Comparison of ENCODE assay signal across 8 cellular contexts in the genomic region with DNA sequence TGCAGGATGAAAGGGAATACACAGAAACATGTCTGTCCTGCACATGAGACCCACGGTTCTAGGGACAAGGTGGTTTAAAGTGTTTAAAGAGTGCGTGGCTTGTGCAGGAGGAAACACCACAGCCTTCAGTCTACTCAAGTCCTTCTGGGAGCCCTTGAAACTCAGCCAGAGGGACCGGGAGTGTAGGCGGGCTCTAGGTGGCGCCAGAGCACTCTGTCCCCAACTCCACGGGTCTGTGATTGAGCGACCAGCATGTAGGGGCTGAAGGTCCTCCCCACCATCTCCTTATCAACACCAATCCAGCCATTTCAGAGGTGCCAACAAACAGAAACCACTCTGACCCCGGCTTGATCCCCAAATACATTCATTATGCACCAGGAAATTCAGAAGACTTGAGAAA.
DNase-seq lines count a peak whose midpoint lies in the region; ATAC-seq and TF ChIP-seq lines count a peak whose summit lies in the region.

No MANE protein-coding gene starts in this region.

- H3K36me3 ChIP-seq in spleen, result no peaks in the 10 kb centered on the region

- H3K27me3 ChIP-seq in right cardiac atrium (ENCODE audit: control insufficient read depth, insufficient read depth) (no peaks in the 10 kb centered on the region), spleen (replicated peaks in 1 of 7) (peaks cover 0 to 20% (median 0%) of the 10 kb centered on the region in 7 donors)

- H3K9me3 ChIP-seq in right cardiac atrium (ENCODE audit: control insufficient read depth, low read length), result no peaks in the 10 kb centered on the region
- H3K9me3 ChIP-seq in spleen, result no peaks in the 10 kb centered on the region

- no peak for TF ChIP-seq POLR2A in spleen (IDR thresholded peaks at IDR 0.05)

- POLR2A ChIA-PET in activated naive CD8-positive, alpha-beta T cell treated with anti-CD3 and anti-CD28 coated beads, Interleukin-2, amount 10 ng/mL, durations not matched to agents 7 days and 5 days (lab: Charles Lee), result no interaction called here

- peak; percentile 6 to 70 (median 55) for TF ChIP-seq CTCF in spleen (IDR thresholded peaks at IDR 0.05 in 8 of 11, conservative IDR thresholded peaks at IDR 0.05 in 3 of 11)

- intact Hi-C loops in right cardiac atrium (cut with DNase I), result loop anchor here in 1 of 4 donors (5.0 kb wide), 1 partner anchor 232 kb away; no protein-coding TSS in a partner anchor
- intact Hi-C loops in spleen (cut with DNase I; ENCODE audit: low total_unique reads), result loop anchor here (10.0 kb wide), 2 partner anchors 100 to 230 kb away; no protein-coding TSS in a partner anchor

- WGBS in right cardiac atrium, result 22% methylated on average over 8 of the region's 8 CpGs
- 2 to 15% (median 5%) methylated on average over 8 of the region's 8 CpGs for WGBS in spleen, 5 donors

- DNase-seq in Ammon's horn (ENCODE audit: low spot score) (peak; percentile 82), KBM-7 (peak; percentile 90), right cardiac atrium (peak; percentile 49 to 82 (median 79)), spleen (peak; percentile 89), OCI-M2 (lab: John Stamatoyannopoulos, UW; ENCODE audit: unreplicated experiment) (no peak)
- peak; percentile 56 for DNase-seq in activated naive CD8-positive, alpha-beta T cell treated with anti-CD3 and anti-CD28 coated beads, Interleukin-2, amount 10 ng/mL, durations not matched to agents 7 days and 5 days

- in situ Hi-C loops in KBM-7 (cut with MboI; ENCODE audit: low pct_unique_long_range_greater_than_20kb, low sequenced_read_pairs), result loop anchor here (25.0 kb wide), 2 partner anchors 102 to 227 kb away; no protein-coding TSS in a partner anchor

- ATAC-seq in GM18870 (IDR thresholded peaks at IDR 0.05; ENCODE audit: unreplicated experiment), result peak; percentile 61
- peak; percentile 57; the same call in 1 of the 3 replicates for ATAC-seq in SK-N-SH treated with all-trans-retinoic acid at 6 μM for 48 hours
- peak; percentile 85 for ATAC-seq in activated naive CD8-positive, alpha-beta T cell treated with anti-CD3 and anti-CD28 coated beads, Interleukin-2, amount 10 ng/mL, durations not matched to agents 7 days and 5 days (ENCODE audit: low read depth)
- ATAC-seq in right cardiac atrium, result peak; percentile 52 to 55

- H3K4me3 Mint-ChIP-seq in activated naive CD8-positive, alpha-beta T cell treated with anti-CD3 and anti-CD28 coated beads, Interleukin-2, amount 10 ng/mL, durations not matched to agents 7 days and 5 days, result no peak overlapping the region

- H3K4me3 ChIP-seq in right cardiac atrium (ENCODE audit: low read length), result no peak overlapping the region
- no peak overlapping the region for H3K4me3 ChIP-seq in spleen

- no peaks in the 10 kb centered on the region for H3K9me3 Mint-ChIP-seq in activated naive CD8-positive, alpha-beta T cell treated with anti-CD3 and anti-CD28 coated beads, Interleukin-2, amount 10 ng/mL, durations not matched to agents 7 days and 5 days

- H3K27ac Mint-ChIP-seq in activated naive CD8-positive, alpha-beta T cell treated with anti-CD3 and anti-CD28 coated beads, Interleukin-2, amount 10 ng/mL, durations not matched to agents 7 days and 5 days, result no peak overlapping the region

- H3K27ac ChIP-seq in right cardiac atrium (ENCODE audit: low read length) (no peak overlapping the region), spleen (no peak overlapping the region)

- H3K27me3 Mint-ChIP-seq in activated naive CD8-positive, alpha-beta T cell treated with anti-CD3 and anti-CD28 coated beads, Interleukin-2, amount 10 ng/mL, durations not matched to agents 7 days and 5 days, result peaks cover 2% of the 10 kb centered on the region

- H3K4me1 Mint-ChIP-seq in activated naive CD8-positive, alpha-beta T cell treated with anti-CD3 and anti-CD28 coated beads, Interleukin-2, amount 10 ng/mL, durations not matched to agents 7 days and 5 days, result no peaks in the 10 kb centered on the region

- peaks cover 2% of the 10 kb centered on the region for H3K4me1 ChIP-seq in right cardiac atrium (ENCODE audit: control insufficient read depth, insufficient read depth, low read length)
- peaks cover 0 to 7% (median 0%) of the 10 kb centered on the region in 6 donors for H3K4me1 ChIP-seq in spleen

- H3K36me3 Mint-ChIP-seq in activated naive CD8-positive, alpha-beta T cell treated with anti-CD3 and anti-CD28 coated beads, Interleukin-2, amount 10 ng/mL, durations not matched to agents 7 days and 5 days, result no peaks in the 10 kb centered on the region

TF ChIP-seq in SK-N-SH treated with all-trans-retinoic acid at 6 μM for 48 hours, 23 proteins besides CTCF, POLR2A, EP300 and RAD21:
- TF ChIP-seq RARB (CRISPR knock-in tag; IDR thresholded peaks at IDR 0.05) (no peak), ZFP30 (CRISPR knock-in tag; IDR thresholded peaks at IDR 0.05) (no peak), ARNTL (CRISPR knock-in tag; IDR thresholded peaks at IDR 0.05; ENCODE audit: borderline replicate concordance, low read depth) (no peak), ZC3H10 (CRISPR knock-in tag; IDR thresholded peaks at IDR 0.05) (no peak)
